ENCODE assay signal across 21 cellular contexts in genomic region chr7:47546728-47547494, GRCh38. TPM values are rescaled to one million over a fixed set of nuclear protein-coding genes. Genes with fewer than 3 reads are reported as not detected.
A peak's percentile ranks its signal among the peaks of the same experiment; 100 is the strongest.
DNase-seq lines count a peak whose midpoint lies in the region; ATAC-seq, FAIRE-seq and TF ChIP-seq lines count a peak whose summit lies in the region.
"Had no signal": no experiment of that assay in that cellular context is flagged by ENCODE, and none has a peak within 500 bp of the region (broad histone marks: within the 10 kb centered on the region; RNA-seq: fewer than 3 reads in every experiment).

No MANE protein-coding gene starts in this region.

- H3K4me1 ChIP-seq in H1 (replicated peaks in 1 of 4; ENCODE audit: control insufficient read depth in 3 of 4, insufficient read depth in 4 of 4, low read length in 3 of 4) (peaks cover 0 to 11% (median 6%) of the 10 kb centered on the region in 4 experiments; a peak in 6 of 7 replicates), trophoblast cell (ENCODE audit: control insufficient read depth in 1 of 2, insufficient read depth in 2 of 2, low read length in 2 of 2) (peaks cover 30 to 54% of the 10 kb centered on the region in 2 experiments)

- H3K9ac ChIP-seq in H1 (replicated peaks in 1 of 4; ENCODE audit: extremely low read depth in 1 of 4, low read depth in 3 of 4, low read length in 3 of 4) (no peak overlapping the region), trophoblast cell (ENCODE audit: low read length) (no peak overlapping the region)
- H3K9ac ChIP-seq: SK-N-SH had no signal

- no peak overlapping the region for H4K12ac ChIP-seq in trophoblast cell (ENCODE audit: low read depth, low read length)

- H3K36me3 Mint-ChIP-seq in CD14-positive monocyte = peaks cover 50 to 74% of the 10 kb centered on the region in 2 donors
- no peaks in the 10 kb centered on the region for H3K36me3 Mint-ChIP-seq in stimulated activated effector memory CD8-positive, alpha-beta T cell treated with anti-CD3 and anti-CD28 coated beads, Interleukin-12 subunit alpha, Interleukin-12 subunit beta, amount 100 ng/mL, for 72 hours
- H3K36me3 Mint-ChIP-seq in activated CD4-positive, alpha-beta T cell treated with anti-CD3 and anti-CD28 coated beads for 36 hours (ENCODE audit: low read depth) = no peaks in the 10 kb centered on the region
- H3K36me3 Mint-ChIP-seq: IgD-negative memory B cell had no signal

- H3K4ac ChIP-seq in H1 (replicated peaks; ENCODE audit: insufficient read length, low read depth, low read length) (no peak overlapping the region), trophoblast cell (ENCODE audit: low read depth, low read length) (peak overlapping the region; percentile 48)

- H3K18ac ChIP-seq in H1 (ENCODE audit: extremely low read depth, low read length) (no peak overlapping the region), trophoblast cell (ENCODE audit: low read length) (peak overlapping the region; percentile 80)

- intact Hi-C loops in CD14-positive monocyte (cut with micrococcal nuclease) = no loop called here
- intact Hi-C loops in activated CD4-positive, alpha-beta T cell treated with anti-CD3 and anti-CD28 coated beads for 36 hours (cut with DNase I, micrococcal nuclease) = no loop called here

- H3K27ac ChIP-seq in H1 (ENCODE audit: low read depth, low read length) = no peak overlapping the region
- H3K27ac ChIP-seq in trophoblast cell (ENCODE audit: low read depth, low read length) = no peak overlapping the region
- H3K27ac ChIP-seq: PC-9 had no signal

- no peak overlapping the region for H2BK12ac ChIP-seq in H1 (ENCODE audit: low read depth, low read length)
- H2BK12ac ChIP-seq in trophoblast cell (ENCODE audit: low read length) = peak overlapping the region; percentile 38

- no peaks in the 10 kb centered on the region for H3K23me2 ChIP-seq in H1 (ENCODE audit: low read depth, low read length)

- peaks cover 0 to 6% of the 10 kb centered on the region in 2 experiments for H4K20me1 ChIP-seq in H1 (replicated peaks in 1 of 2; ENCODE audit: control insufficient read depth in 1 of 2, insufficient read depth in 2 of 2, low read length in 2 of 2)

- TF ChIP-seq RAD21 in H1 (IDR thresholded peaks at IDR 0.05 in 1 of 2, conservative IDR thresholded peaks at IDR 0.05 in 1 of 2; ENCODE audit: low read depth in 2 of 2, low read length in 2 of 2) = no peak

- H2AFZ ChIP-seq in H1 (ENCODE audit: low read length) = no peak overlapping the region
- H2AFZ ChIP-seq in trophoblast cell (ENCODE audit: insufficient read depth, low read length, poor library complexity) = no peak overlapping the region
- H2AFZ ChIP-seq: PC-9 had no signal

- no peak for TF ChIP-seq CTCF in CD14-positive monocyte (IDR thresholded peaks at IDR 0.05)
- TF ChIP-seq CTCF in H1 (IDR thresholded peaks at IDR 0.05; ENCODE audit: control extremely low read depth in 1 of 3, insufficient read depth in 1 of 3, low read depth in 1 of 3, low read length in 3 of 3) = no peak

- peaks cover 0 to 5% of the 10 kb centered on the region in 2 experiments; a peak in 1 of 4 replicates for H3K79me2 ChIP-seq in H1 (ENCODE audit: control insufficient read depth in 1 of 2, insufficient read depth in 2 of 2, low read length in 2 of 2)
- peaks cover 10% of the 10 kb centered on the region for H3K79me2 ChIP-seq in trophoblast cell (ENCODE audit: control insufficient read depth, insufficient read depth, low read length, poor library complexity)

- CTCF ChIA-PET in H1 (lab: Charles Lee; ENCODE audit: partially characterized antibody) = interaction anchor here (0.5 to 3.6 kb wide), 6 partner anchors 9 to 123 kb away, joined by 3 to 20 read pairs (median 4); no protein-coding TSS in a partner anchor
- CTCF ChIA-PET in activated CD4-positive, alpha-beta T cell treated with anti-CD3 and anti-CD28 coated beads for 36 hours (lab: Charles Lee) = no interaction called here

- H3K79me1 ChIP-seq in H1 (ENCODE audit: low read depth, low read length) = peaks cover 16% of the 10 kb centered on the region
- H3K79me1 ChIP-seq in trophoblast cell (ENCODE audit: low read length) = peaks cover 7% of the 10 kb centered on the region

- no peak for DNase-seq in CD14-positive monocyte (ENCODE audit: low spot score)
- peak in 71 of 76 experiments; percentile 13 to 85 (median 66) for DNase-seq in HUDEP-2 (lab: John Stamatoyannopoulos, UW; ENCODE audit: unreplicated experiment in 76 of 76)
- DNase-seq in H1 (ENCODE audit: low read depth in 1 of 2, low spot score in 2 of 2) = no peak
- DNase-seq in trophoblast cell = no peak
- no peak for DNase-seq in stimulated activated effector memory CD8-positive, alpha-beta T cell treated with anti-CD3 and anti-CD28 coated beads, Interleukin-12 subunit alpha, Interleukin-12 subunit beta, amount 100 ng/mL, for 72 hours (ENCODE audit: low spot score in 2 of 2)
- no peak for DNase-seq in activated CD4-positive, alpha-beta T cell treated with anti-CD3 and anti-CD28 coated beads for 36 hours
- no peak for DNase-seq in stimulated activated CD4-positive, alpha-beta T cell treated with anti-CD3 and anti-CD28 coated beads, Interleukin-15, amount 100 ng/mL, for 24 hours
- DNase-seq: Calu3; CD4-positive, alpha-beta T cell; H7; NCI-H1417; NCI-H187 treated with DMSO at 0.1 percent for 48 hours; NCI-H2171; NCI-H446; NCI-H774; PC-9; SK-N-SH had no signal

- H3K4me3 Mint-ChIP-seq in CD14-positive monocyte = no peak overlapping the region
- no peak overlapping the region for H3K4me3 Mint-ChIP-seq in stimulated activated effector memory CD8-positive, alpha-beta T cell treated with anti-CD3 and anti-CD28 coated beads, Interleukin-12 subunit alpha, Interleukin-12 subunit beta, amount 100 ng/mL, for 72 hours
- H3K4me3 Mint-ChIP-seq in activated CD4-positive, alpha-beta T cell treated with anti-CD3 and anti-CD28 coated beads for 36 hours = no peak overlapping the region
- H3K4me3 Mint-ChIP-seq: CD4-positive, alpha-beta T cell; IgD-negative memory B cell had no signal

- H4K8ac ChIP-seq in H1 (ENCODE audit: extremely low read depth, insufficient read depth, low read length) = no peak overlapping the region; the same call in 1 of the 2 replicates
- H4K8ac ChIP-seq in trophoblast cell (ENCODE audit: low read depth, low read length) = no peak overlapping the region

- ATAC-seq in stimulated activated effector memory CD8-positive, alpha-beta T cell treated with anti-CD3 and anti-CD28 coated beads, Interleukin-12 subunit alpha, Interleukin-12 subunit beta, amount 100 ng/mL, for 72 hours = no peak
- ATAC-seq in activated CD4-positive, alpha-beta T cell treated with anti-CD3 and anti-CD28 coated beads for 36 hours = no peak
- ATAC-seq in SK-N-SH treated with all-trans-retinoic acid at 6 μM for 48 hours = no peak
- ATAC-seq: Right ventricle myocardium inferior had no signal

- H3K4me2 ChIP-seq in H1 (ENCODE audit: insufficient read depth in 1 of 2, low read depth in 2 of 2, low read length in 2 of 2) (no peak overlapping the region), trophoblast cell (ENCODE audit: low read length) (no peak overlapping the region)
- H3K4me2 ChIP-seq: PC-9, SK-N-SH had no signal

- H3K4me3 ChIP-seq in H1 (ENCODE audit: extremely low read depth in 1 of 4, insufficient read depth in 2 of 4, low read depth in 3 of 4, low read length in 4 of 4) (no peak overlapping the region), trophoblast cell (ENCODE audit: low read depth, low read length) (no peak overlapping the region)
- H3K4me3 ChIP-seq: PC-9 had no signal

- H2BK15ac ChIP-seq in H1 (ENCODE audit: low read length) = no peak overlapping the region

- H3K27me3 ChIP-seq in H1 (replicated peaks in 1 of 4; ENCODE audit: control insufficient read depth in 3 of 4, extremely low read depth in 1 of 4, insufficient read depth in 3 of 4, low read length in 3 of 4) (no peaks in the 10 kb centered on the region; a peak in 1 of 7 replicates), trophoblast cell (ENCODE audit: insufficient read depth, low read length) (no peaks in the 10 kb centered on the region)

- H4K91ac ChIP-seq in H1 (replicated peaks; ENCODE audit: insufficient read length, low read length) (no peak overlapping the region), trophoblast cell (ENCODE audit: low read depth, low read length) (peak overlapping the region; percentile 16)

- peak overlapping the region in 4 of 7 donors; percentile 26 to 73 (median 48) for H3K27ac Mint-ChIP-seq in CD14-positive monocyte
- H3K27ac Mint-ChIP-seq in stimulated activated effector memory CD8-positive, alpha-beta T cell treated with anti-CD3 and anti-CD28 coated beads, Interleukin-12 subunit alpha, Interleukin-12 subunit beta, amount 100 ng/mL, for 72 hours = no peak overlapping the region
- no peak overlapping the region for H3K27ac Mint-ChIP-seq in activated CD4-positive, alpha-beta T cell treated with anti-CD3 and anti-CD28 coated beads for 36 hours
- H3K27ac Mint-ChIP-seq: CD4-positive, alpha-beta T cell; IgD-negative memory B cell had no signal

- H3K23ac ChIP-seq in H1 (ENCODE audit: insufficient read length) (no peak overlapping the region), trophoblast cell (ENCODE audit: low read length) (no peak overlapping the region)

- FAIRE-seq in H1 (lab: Jason Lieb, UNC) = no peak
- FAIRE-seq: GM19239 had no signal

- H2BK5ac ChIP-seq in H1 (ENCODE audit: low read depth, low read length) = no peak overlapping the region
- H2BK5ac ChIP-seq in trophoblast cell (ENCODE audit: low read depth, low read length, poor library complexity) = no peak overlapping the region

- TF ChIP-seq POLR2A in H1 (IDR thresholded peaks at IDR 0.05; ENCODE audit: control extremely low read depth in 1 of 2, low read depth in 2 of 2, low read length in 2 of 2) = no peak

- no peak overlapping the region for H2BK20ac ChIP-seq in H1 (ENCODE audit: low read length)

- H3K9me3 ChIP-seq in H1 (ENCODE audit: insufficient read depth in 2 of 2, low read depth in 1 of 2, low read length in 1 of 2) (no peaks in the 10 kb centered on the region), trophoblast cell (ENCODE audit: insufficient read depth, low read depth, low read length) (no peaks in the 10 kb centered on the region)
- H3K9me3 ChIP-seq: SK-N-SH had no signal

- H4K5ac ChIP-seq in H1 (ENCODE audit: insufficient read length, low read depth, low read length) = no peak overlapping the region

- H3K14ac ChIP-seq in H1 (ENCODE audit: insufficient read length) (no peak overlapping the region), trophoblast cell (ENCODE audit: low read length) (peak overlapping the region; percentile 16)

- 93% methylated on average over 19 of the region's 19 CpGs; no CpG with 5 or more reads in 1 of the 2 experiments for WGBS in H1 (ENCODE audit: extremely low coverage in 1 of 2, insufficient coverage in 1 of 2, insufficient read length in 1 of 2, insufficient replicate concordance in 2 of 2, low coverage in 1 of 2, low lambda C conversion rate in 2 of 2, missing lambda C conversion rate in 1 of 2), 2 experiments
- no CpG with 5 or more reads among the region's 19 CpGs for WGBS in trophoblast cell (ENCODE audit: extremely low coverage, insufficient coverage, insufficient read length)

- H3K9me3 Mint-ChIP-seq in CD14-positive monocyte = no peaks in the 10 kb centered on the region
- no peaks in the 10 kb centered on the region for H3K9me3 Mint-ChIP-seq in stimulated activated effector memory CD8-positive, alpha-beta T cell treated with anti-CD3 and anti-CD28 coated beads, Interleukin-12 subunit alpha, Interleukin-12 subunit beta, amount 100 ng/mL, for 72 hours
- no peaks in the 10 kb centered on the region for H3K9me3 Mint-ChIP-seq in activated CD4-positive, alpha-beta T cell treated with anti-CD3 and anti-CD28 coated beads for 36 hours (ENCODE audit: low read depth)
- H3K9me3 Mint-ChIP-seq: CD4-positive, alpha-beta T cell; IgD-negative memory B cell had no signal

- H3K27me3 Mint-ChIP-seq in CD14-positive monocyte (ENCODE audit: low read depth in 3 of 3) = peaks cover 0 to 3% (median 0%) of the 10 kb centered on the region in 3 donors
- H3K27me3 Mint-ChIP-seq in activated CD4-positive, alpha-beta T cell treated with anti-CD3 and anti-CD28 coated beads for 36 hours = no peaks in the 10 kb centered on the region
- H3K27me3 Mint-ChIP-seq: CD4-positive, alpha-beta T cell; IgD-negative memory B cell had no signal

- H2AK5ac ChIP-seq in H1 (ENCODE audit: low read depth, low read length) = 0 out of 2 replicates have a peak overlapping the region, but pooled peaks have one; percentile 13
- peak overlapping the region; percentile 25 for H2AK5ac ChIP-seq in trophoblast cell (ENCODE audit: low read length)

- H3K56ac ChIP-seq in H1 (replicated peaks; ENCODE audit: insufficient read length, low read depth, low read length) = no peak overlapping the region

- TF ChIP-seq EP300 in H1 (IDR thresholded peaks at IDR 0.05; ENCODE audit: borderline replicate concordance in 1 of 2, low read depth in 2 of 2, low read length in 2 of 2) = no peak

- POLR2A ChIA-PET in H1 (lab: Charles Lee; ENCODE audit: partially characterized antibody) = interaction anchor here (1.7 kb wide), 1 partner anchor 24 kb away, joined by 5 read pairs; no protein-coding TSS in a partner anchor
- POLR2A ChIA-PET in activated CD4-positive, alpha-beta T cell treated with anti-CD3 and anti-CD28 coated beads for 36 hours (lab: Charles Lee) = no interaction called here

- peaks cover 21% of the 10 kb centered on the region for H3K4me1 Mint-ChIP-seq in CD14-positive monocyte
- no peaks in the 10 kb centered on the region for H3K4me1 Mint-ChIP-seq in stimulated activated effector memory CD8-positive, alpha-beta T cell treated with anti-CD3 and anti-CD28 coated beads, Interleukin-12 subunit alpha, Interleukin-12 subunit beta, amount 100 ng/mL, for 72 hours
- H3K4me1 Mint-ChIP-seq in activated CD4-positive, alpha-beta T cell treated with anti-CD3 and anti-CD28 coated beads for 36 hours = no peaks in the 10 kb centered on the region

- H2BK120ac ChIP-seq in H1 (replicated peaks; ENCODE audit: low read depth, low read length) (no peak overlapping the region), trophoblast cell (ENCODE audit: insufficient read depth, low read length, poor library complexity) (no peak overlapping the region)

- H3K36me3 ChIP-seq in H1 (ENCODE audit: control insufficient read depth in 2 of 4, insufficient read depth in 4 of 4, low read length in 3 of 4) = no peaks in the 10 kb centered on the region
- H3K36me3 ChIP-seq in trophoblast cell (ENCODE audit: control insufficient read depth in 1 of 2, insufficient read depth in 2 of 2, low read length in 2 of 2) = peaks cover 57 to 64% of the 10 kb centered on the region in 2 experiments

RNA-seq across cellular contexts. Expression of gene TNS3, which starts 35.0 kb away (rescaled TPM):
- 1 to 10 TPM; 5.2 to 7.9 TPM for polyA plus RNA-seq in CD14-positive monocyte
- 24.2 TPM in 2 replicates for total RNA-seq in H1 (2021; fragmentation: NEBNext Ultra II Directional; extraction: Animal tissue kit (Norgen Biotek cat#: 25700))
- polyA plus RNA-seq in H1 (2011; rRNA removed) = 11.9 and 14.7 TPM in 2 replicates
- polyA plus RNA-seq in H1 (2011; cell fraction: cytosol; rRNA removed) = 11.5 TPM
- polyA plus RNA-seq in H1 (2011; cell fraction: nucleus; rRNA removed) = 24.3 TPM
- 12.6 to 15.2 TPM (median 13.6 TPM) in 4 replicates for polyA plus RNA-seq in H1 (2012, experiment 1 of 2)
- 7.5 TPM for polyA plus RNA-seq in H1 (2012, experiment 2 of 2)
- 6.6 TPM for polyA plus RNA-seq in H1 (2013, experiment 1 of 2)
- 6.0 TPM for polyA plus RNA-seq in H1 (2013, experiment 2 of 2)
- 54.4 and 72.3 TPM in 2 replicates for polyA minus RNA-seq in H1 (2011; rRNA and poly(A)+ RNA removed)
- 17.2 TPM for polyA minus RNA-seq in H1 (2011; cell fraction: cytosol; rRNA and poly(A)+ RNA removed)
- 43.9 TPM for polyA minus RNA-seq in H1 (2011; cell fraction: nucleus; rRNA and poly(A)+ RNA removed)
- polyA plus RNA-seq in trophoblast cell (2013) = 85.9 and 86.5 TPM in 2 replicates
- total RNA-seq in activated CD4-positive, alpha-beta T cell treated with anti-CD3 and anti-CD28 coated beads for 36 hours = under 1 TPM; 0.11 TPM

Comparison
In these comparisons a context has a peak if more than half of its experiments do, and no peak if none do; other contexts are left out.
1. DNase-seq: peak in HUDEP-2 (71 of 76); none in CD14-positive monocyte (single experiment), H1 (0 of 2), trophoblast cell (0 of 2), stimulated activated effector memory CD8-positive, alpha-beta T cell treated with anti-CD3 and anti-CD28 coated beads, Interleukin-12 subunit alpha, Interleukin-12 subunit beta, amount 100 ng/mL, for 72 hours (0 of 2), activated CD4-positive, alpha-beta T cell treated with anti-CD3 and anti-CD28 coated beads for 36 hours (single experiment) and stimulated activated CD4-positive, alpha-beta T cell treated with anti-CD3 and anti-CD28 coated beads, Interleukin-15, amount 100 ng/mL, for 24 hours (single experiment).
2. H3K27ac Mint-ChIP-seq: peak in CD14-positive monocyte (4 of 7); none in stimulated activated effector memory CD8-positive, alpha-beta T cell treated with anti-CD3 and anti-CD28 coated beads, Interleukin-12 subunit alpha, Interleukin-12 subunit beta, amount 100 ng/mL, for 72 hours (single experiment) and activated CD4-positive, alpha-beta T cell treated with anti-CD3 and anti-CD28 coated beads for 36 hours (single experiment).
3. RNA of gene TNS3, which starts 35.0 kb away (total RNA-seq): 24.2 TPM in H1; 0.11 TPM in activated CD4-positive, alpha-beta T cell treated with anti-CD3 and anti-CD28 coated beads for 36 hours; every median in the first group is over 10 times any median in the second.